ENCODE assay signal across 26 cellular contexts in the genomic region with DNA sequence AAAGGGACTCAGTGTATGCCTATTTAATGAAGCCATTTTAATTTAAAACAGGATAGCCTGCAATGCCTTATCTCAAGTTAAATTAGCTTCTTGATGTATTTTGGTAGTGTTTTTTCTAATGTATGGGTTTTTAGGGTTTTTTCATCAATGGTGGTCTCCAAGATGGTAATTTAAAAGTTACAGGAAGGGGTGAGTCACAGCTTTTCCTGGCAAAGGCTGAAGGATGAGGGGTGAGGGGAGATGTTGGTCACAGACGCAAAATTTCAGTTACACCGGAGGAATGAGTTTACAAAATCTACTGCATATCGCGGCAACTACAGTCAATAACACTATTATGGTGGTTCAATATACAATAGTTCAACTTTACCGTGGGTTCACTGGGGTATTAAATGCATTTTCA. TPM values are rescaled to one million over a fixed set of nuclear protein-coding genes. Genes with fewer than 3 reads are reported as not detected.
DNase-seq lines count a peak whose midpoint lies in the region; ATAC-seq and TF ChIP-seq lines count a peak whose summit lies in the region.
"Had no signal": no experiment of that assay in that cellular context is flagged by ENCODE, and none has a peak within 500 bp of the region (broad histone marks: within the 10 kb centered on the region; RNA-seq: fewer than 3 reads in every experiment).

No MANE protein-coding gene starts in this region.

- ATAC-seq in GM21786 (IDR thresholded peaks at IDR 0.05; ENCODE audit: unreplicated experiment) (no peak), HG03139 (IDR thresholded peaks at IDR 0.05; ENCODE audit: unreplicated experiment) (no peak), GM18861 (IDR thresholded peaks at IDR 0.05; ENCODE audit: unreplicated experiment) (no peak)
- ATAC-seq: GM12878, GM23338, Panc1, SK-N-SH treated with all-trans-retinoic acid at 6 μM for 48 hours had no signal

- intact Hi-C loops in A673 (cut with micrococcal nuclease; ENCODE audit: unreplicated experiment): no loop called here

- no peaks in the 10 kb centered on the region for H3K36me3 ChIP-seq in A673 (ENCODE audit: insufficient read depth, low read length, poor library complexity, severe bottlenecking)
- H3K36me3 ChIP-seq: HAP-1 had no signal

- in situ Hi-C loops in KBM-7 (cut with MboI; ENCODE audit: low pct_unique_long_range_greater_than_20kb, low sequenced_read_pairs): no loop called here
- in situ Hi-C loops in astrocyte of the spinal cord (cut with HindIII; ENCODE audit: low sequenced_read_pairs): no loop called here

- TF ChIP-seq CTCF in A673 (conservative IDR thresholded peaks at IDR 0.05; ENCODE audit: low read depth, low read length) (no peak), astrocyte of the spinal cord (IDR thresholded peaks at IDR 0.05; ENCODE audit: low read depth, low read length) (no peak), fibroblast of villous mesenchyme (IDR thresholded peaks at IDR 0.05; ENCODE audit: insufficient read depth, low read depth, low read length) (no peak)

- no peaks in the 10 kb centered on the region for H3K4me1 ChIP-seq in A673 (ENCODE audit: insufficient read depth, low read length, poor library complexity, severe bottlenecking)
- H3K4me1 ChIP-seq: HAP-1 had no signal

- no TSS peak for BruUV-seq in A673 (replicated peaks; lab: Mats Ljungman, UMichigan)

- POLR2A ChIA-PET in A673 (lab: Charles Lee; ENCODE audit: low non-redundant PET): no interaction called here

- no peak overlapping the region for H3K27ac ChIP-seq in A673 (ENCODE audit: low read depth, low read length, poor library complexity, severe bottlenecking)
- H3K27ac ChIP-seq: HL-60 had no signal

- DNase-seq in A673 (ENCODE audit: low spot score) (peak; percentile 42), KBM-7 (peak; percentile 71), astrocyte of the spinal cord (ENCODE audit: low read depth, low spot score) (peak; percentile 7), fibroblast of villous mesenchyme (ENCODE audit: low read depth) (peak; percentile 26), NCI-H1417 (lab: John Stamatoyannopoulos, UW) (no peak)
- DNase-seq: 8988T; AML-193; DMS79; MV-4-11; NCI-H1436; NCI-H2029; NCI-H2227 treated with DMSO at 0.1 percent for 48 hours; NCI-H510A; NCI-H748 treated with DMSO at 0.1 percent for 48 hours; NK-92 treated with Interleukin-12 subunit alpha and Interleukin-12 subunit beta, amount 100 ng/mL, for 24 hours; SIG-M5 had no signal

- no peaks in the 10 kb centered on the region for H3K9me3 ChIP-seq in A673 (ENCODE audit: low read depth, low read length, poor library complexity, severe bottlenecking)

- CTCF ChIA-PET in A673 (lab: Charles Lee): no interaction called here

- no peak overlapping the region for H3K4me3 ChIP-seq in A673 (ENCODE audit: low read depth, low read length, poor library complexity, severe bottlenecking)
- H3K4me3 ChIP-seq in astrocyte of the spinal cord (ENCODE audit: low read depth, low read length): no peak overlapping the region
- H3K4me3 ChIP-seq in fibroblast of villous mesenchyme (ENCODE audit: low read depth, low read length): no peak overlapping the region
- H3K4me3 ChIP-seq: GM12878, GM23338, HAP-1 had no signal

- H3K27me3 ChIP-seq in A673 (replicated peaks; ENCODE audit: insufficient read depth, low read depth, low read length, poor library complexity): no peaks in the 10 kb centered on the region

RNA-seq across cellular contexts. Expression of a gene that starts 31.6 kb away (rescaled TPM):
- 2.8 and 3.0 TPM in 2 replicates for total RNA-seq in A673 (2021)
- 0.43 and 1.3 TPM in 2 replicates for total RNA-seq in fibroblast of villous mesenchyme
- total RNA-seq: HT-29 had no signal

Comparison
In these comparisons a context has a peak if more than half of its experiments do, and no peak if none do; other contexts are left out.
1. DNase-seq: peak in A673 (single experiment), KBM-7 (single experiment), astrocyte of the spinal cord (single experiment) and fibroblast of villous mesenchyme (single experiment); none in NCI-H1417 (0 of 3).